8 cellular contexts compared by ENCODE assay signal in the genomic region with DNA sequence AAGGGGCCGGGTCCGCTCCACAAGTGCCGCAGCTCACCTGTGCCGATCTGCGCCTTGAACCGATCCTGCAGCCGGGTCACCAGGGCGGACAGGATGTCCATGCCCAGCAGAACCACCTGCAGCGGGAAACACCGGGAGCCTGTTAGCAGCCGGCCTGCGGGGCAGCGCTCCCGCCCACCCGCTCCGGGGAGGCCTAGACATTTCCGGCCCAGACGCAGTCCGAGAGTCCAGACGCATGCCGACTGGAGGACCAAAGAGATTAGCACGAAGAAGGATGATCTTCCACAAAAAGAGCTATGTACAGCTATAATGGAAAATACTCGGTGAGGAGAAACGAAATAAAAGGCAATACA. TPM values are rescaled to one million over a fixed set of nuclear protein-coding genes. Genes with fewer than 3 reads are reported as not detected.
DNase-seq lines count a peak whose midpoint lies in the region; ATAC-seq and TF ChIP-seq lines count a peak whose summit lies in the region.

No MANE protein-coding gene starts in this region.

- CTCF ChIA-PET in RWPE1 (lab: Yijun Ruan, JAX), result interaction anchor here (0.6 to 1.0 kb wide), 8 partner anchors 118 to 1109 kb away, joined by 3 to 11 read pairs (median 3); a partner anchor contains a TSS

- H3K4me1 ChIP-seq in lower lobe of right lung, result peaks cover 22% of the 10 kb centered on the region

- peaks cover 9% of the 10 kb centered on the region for H3K36me3 ChIP-seq in lower lobe of right lung

- intact Hi-C loops in lower lobe of right lung (cut with DNase I), result no loop called here

- H3K27ac ChIP-seq in RWPE1 (peak overlapping the region; percentile 100), coronary artery (peak overlapping the region; percentile 83 to 91), lower lobe of right lung (peak overlapping the region; percentile 93), substantia nigra (ENCODE audit: low read depth, low read length, poor library complexity, severe bottlenecking) (peak overlapping the region; percentile 98)

- POLR2A ChIA-PET in RWPE1 (lab: Yijun Ruan, JAX; ENCODE audit: low non-redundant PET), result interaction anchor here (0.5 kb wide), 1 partner anchor 120 kb away, joined by 3 read pairs; no protein-coding TSS in a partner anchor

- ATAC-seq in GM19324 (IDR thresholded peaks at IDR 0.05; ENCODE audit: low FRiP score, unreplicated experiment) (peak; percentile 67), HG03342 (IDR thresholded peaks at IDR 0.05; ENCODE audit: unreplicated experiment) (peak; percentile 42), lower lobe of right lung (peak; percentile 81 to 86)

- no peaks in the 10 kb centered on the region for H3K27me3 ChIP-seq in lower lobe of right lung (ENCODE audit: low read depth)

- peak; percentile 59 for DNase-seq in DMS153 treated with DMSO at 0.1 percent for 48 hours (lab: John Stamatoyannopoulos, UW; ENCODE audit: unreplicated experiment)
- peak; percentile 68 for DNase-seq in RWPE1 (ENCODE audit: low spot score)
- DNase-seq in coronary artery (ENCODE audit: low spot score), result peak; percentile 89
- peak; percentile 82 for DNase-seq in lower lobe of right lung
- peak in 36 of 49 donors; percentile 47 to 90 (median 73) for DNase-seq in substantia nigra (lab: John Stamatoyannopoulos, UW)
- no peak for DNase-seq in DMS 273 (lab: John Stamatoyannopoulos, UW; ENCODE audit: unreplicated experiment)

- no peaks in the 10 kb centered on the region for H3K9me3 ChIP-seq in lower lobe of right lung

- TF ChIP-seq CTCF in RWPE1 (conservative IDR thresholded peaks at IDR 0.05; ENCODE audit: low read depth) (no peak), coronary artery (IDR thresholded peaks at IDR 0.05) (no peak), lower lobe of right lung (IDR thresholded peaks at IDR 0.05) (no peak)

- H3K4me3 ChIP-seq in coronary artery (peak overlapping the region; percentile 83), lower lobe of right lung (peak overlapping the region; percentile 77)

RNA-seq across cellular contexts. Expression of a gene that starts 0.5 kb away (rescaled TPM):
- 24.8 TPM for total RNA-seq in lower lobe of right lung
